Comparison of ENCODE assay signal across 8 cellular contexts in the genomic region with DNA sequence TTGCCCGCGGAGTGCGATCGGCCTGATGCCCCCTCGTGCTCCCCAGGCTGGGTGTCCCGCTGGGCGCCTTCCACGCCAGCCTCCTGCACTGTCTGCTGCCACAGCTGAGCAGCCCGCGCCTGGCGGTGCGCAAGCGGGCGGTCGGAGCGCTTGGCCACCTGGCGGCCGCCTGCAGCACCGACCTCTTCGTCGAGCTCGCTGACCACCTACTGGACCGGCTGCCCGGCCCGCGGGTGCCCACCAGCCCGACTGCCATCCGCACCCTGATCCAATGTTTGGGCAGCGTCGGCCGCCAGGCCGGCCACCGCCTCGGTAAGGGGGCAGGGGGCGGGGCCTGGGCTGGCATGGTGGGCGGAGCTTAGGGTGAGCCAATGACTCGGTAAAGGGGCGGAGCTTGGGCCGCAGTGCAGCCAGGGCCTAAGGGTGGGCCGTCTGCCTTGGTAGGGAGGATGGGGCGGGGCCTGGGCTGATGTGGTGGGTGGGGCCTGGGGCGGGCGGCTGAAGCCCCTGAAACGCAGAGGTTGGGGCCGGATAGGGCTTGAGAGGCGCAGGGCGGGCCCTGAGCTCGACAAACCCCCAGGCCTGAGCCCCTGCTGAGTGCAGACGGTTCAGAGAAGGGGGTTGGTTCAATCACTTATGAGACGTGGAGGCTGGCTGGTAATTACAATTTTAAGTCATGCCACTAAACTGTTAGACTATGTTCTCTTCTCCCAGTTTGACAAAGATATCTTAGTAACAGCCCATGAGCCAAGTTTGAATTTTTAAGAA. TPM values are rescaled to one million over a fixed set of nuclear protein-coding genes. Genes with fewer than 3 reads are reported as not detected.
DNase-seq lines count a peak whose midpoint lies in the region; ATAC-seq and TF ChIP-seq lines count a peak whose summit lies in the region.

No MANE protein-coding gene starts in this region.

- no peaks in the 10 kb centered on the region for H3K9me3 Mint-ChIP-seq in Calu3 (ENCODE audit: low read depth, unreplicated experiment)

- TF ChIP-seq CTCF in Calu3 (IDR thresholded peaks at IDR 0.05; ENCODE audit: unreplicated experiment), result peak; percentile 76

- BruUV-seq in Calu3 (replicated peaks; lab: Mats Ljungman, UMichigan), result no TSS peak

- intact Hi-C loops in Calu3 (cut with micrococcal nuclease; ENCODE audit: unreplicated experiment), result no loop called here

- H3K27me3 ChIP-seq in HUES6 (ENCODE audit: control insufficient read depth, insufficient read depth, low read length), result no peaks in the 10 kb centered on the region

- peaks cover 8% of the 10 kb centered on the region for H3K4me1 Mint-ChIP-seq in Calu3 (ENCODE audit: low read depth, unreplicated experiment)

- H3K36me3 ChIP-seq in HUES6 (ENCODE audit: control insufficient read depth, insufficient read depth, low read length), result peaks cover 28% of the 10 kb centered on the region

- no peak overlapping the region for H3K27ac Mint-ChIP-seq in Calu3 (ENCODE audit: unreplicated experiment)

- H3K27ac ChIP-seq in HUES6 (ENCODE audit: low read depth, low read length), result no peak overlapping the region
- H3K27ac ChIP-seq in substantia nigra (ENCODE audit: low read depth, low read length, poor library complexity, severe bottlenecking), result peak overlapping the region; percentile 79

- H3K4me1 ChIP-seq in HUES6 (ENCODE audit: control insufficient read depth, insufficient read depth, low read length), result peaks cover 15% of the 10 kb centered on the region

- peak overlapping the region; percentile 85 for H3K4me3 ChIP-seq in HUES6 (ENCODE audit: low read depth, low read length)

- H3K36me3 Mint-ChIP-seq in Calu3 (ENCODE audit: insufficient read depth, unreplicated experiment), result peaks cover 8% of the 10 kb centered on the region

- H3K4me3 Mint-ChIP-seq in Calu3 (ENCODE audit: low read depth, unreplicated experiment), result peak overlapping the region; percentile 68

- H3K27me3 Mint-ChIP-seq in Calu3 (ENCODE audit: unreplicated experiment), result peaks cover 16% of the 10 kb centered on the region

- H3K9ac ChIP-seq in HUES6 (ENCODE audit: low read length), result peak overlapping the region; percentile 67

- CTCF ChIA-PET in Calu3 (lab: Charles Lee), result interaction anchor here (0.6 to 1.4 kb wide), 9 partner anchors 11 to 1218 kb away, joined by 3 to 8 read pairs (median 3); no protein-coding TSS in a partner anchor

- no peaks in the 10 kb centered on the region for H3K9me3 ChIP-seq in HUES6 (ENCODE audit: control insufficient read depth, insufficient read depth, low read depth, low read length)

- DNase-seq in Calu3 (peak; percentile 96), SIG-M5 treated with dmso at 0.1 percent for 504 hours (lab: John Stamatoyannopoulos, UW; ENCODE audit: unreplicated experiment) (peak; percentile 86), germinal center (ENCODE audit: low spot score) (peak; percentile 98), non-pigmented ciliary epithelial cell (ENCODE audit: low read depth) (peak; percentile 46), substantia nigra (lab: John Stamatoyannopoulos, UW) (peak; percentile 45 to 98 (median 92))
- peak; percentile 92 for DNase-seq in activated naive CD4-positive, alpha-beta T cell treated with Interleukin-2 at 50 U/mL for 16 hours

- peak; percentile 99 for ATAC-seq in GM21447 (IDR thresholded peaks at IDR 0.05; ENCODE audit: unreplicated experiment)

RNA-seq across cellular contexts. Expression of gene CAND2, which starts 13.7 kb away (rescaled TPM):
- not detected in 2 replicates for total RNA-seq in Calu3 (2022)

RNA-seq across cellular contexts. Expression of gene RPL32, which starts 31.2 kb away (rescaled TPM):
- 1,117 and 1,222 TPM in 2 replicates for total RNA-seq in Calu3 (2022)

RNA-seq across cellular contexts. Expression of gene TMEM40, which starts 51.1 kb away (rescaled TPM):
- total RNA-seq in Calu3 (2022), result 0.42 and 0.98 TPM in 2 replicates

Comparison
In these comparisons a context has a peak if more than half of its experiments do, and no peak if none do; other contexts are left out.
1. DNase-seq: peak in every context shown above with its lines; median percentile 98 in germinal center; 96 in Calu3; 92 in activated naive CD4-positive, alpha-beta T cell treated with Interleukin-2 at 50 U/mL for 16 hours; 92 in substantia nigra; 86 in SIG-M5 treated with dmso at 0.1 percent for 504 hours; 46 in non-pigmented ciliary epithelial cell.